ENCODE assay signal across 23 cellular contexts in the genomic region with DNA sequence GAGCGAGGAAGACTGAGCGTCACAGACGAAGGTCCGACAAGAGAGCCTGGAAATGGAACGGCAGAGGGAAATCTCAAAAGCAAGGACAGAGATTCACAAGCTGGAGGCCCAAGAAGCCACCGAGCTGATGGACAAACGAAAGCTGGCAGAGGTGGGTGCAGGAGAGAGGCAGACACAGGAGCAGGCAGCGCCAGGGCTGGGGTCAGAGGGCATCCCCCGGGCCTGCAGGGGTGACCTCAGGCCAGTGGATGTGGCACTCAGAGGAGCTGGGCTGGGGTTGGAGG. TPM values are rescaled to one million over a fixed set of nuclear protein-coding genes. Genes with fewer than 3 reads are reported as not detected.
"Had no signal": no experiment of that assay in that cellular context is flagged by ENCODE, and none has a peak within 500 bp of the region (broad histone marks: within the 10 kb centered on the region; RNA-seq: fewer than 3 reads in every experiment).

No MANE protein-coding gene starts in this region.

- H3K27ac Mint-ChIP-seq: activated CD4-positive, alpha-beta memory T cell treated with anti-CD3 and anti-CD28 coated beads, Interleukin-2, amount 10 ng/mL, durations not matched to agents 7 days and 5 days; activated naive CD8-positive, alpha-beta T cell; stimulated activated naive CD8-positive, alpha-beta T cell treated with anti-CD3 and anti-CD28 coated beads, Interleukin-15, Interleukin-2, amounts not matched to agents 100 ng/mL and 50 ng/mL, for 24 hours; T-helper 1 cell treated with Interleukin-12 subunit alpha and Interleukin-12 subunit beta and Interleukin-4 antibody, amounts not matched to agents 30 μg/mL and 1 μg/mL, for 36 hours had no signal

- H3K27ac ChIP-seq: adrenal gland, ascending aorta, brain microvascular endothelial cell, suprapubic skin, transverse colon, uterus had no signal

- H3K4me1 ChIP-seq: adrenal gland, ascending aorta, suprapubic skin, transverse colon, uterus had no signal

- H3K36me3 Mint-ChIP-seq: activated naive CD8-positive, alpha-beta T cell had no signal

- H3K27me3 ChIP-seq: adrenal gland, ascending aorta, brain microvascular endothelial cell, suprapubic skin, transverse colon, uterus had no signal

- H3K36me3 ChIP-seq: adrenal gland, brain microvascular endothelial cell, suprapubic skin, transverse colon, uterus had no signal

- H3K4me3 Mint-ChIP-seq: activated CD4-positive, alpha-beta memory T cell treated with anti-CD3 and anti-CD28 coated beads, Interleukin-2, amount 10 ng/mL, durations not matched to agents 7 days and 5 days; activated naive CD8-positive, alpha-beta T cell; stimulated activated naive CD8-positive, alpha-beta T cell treated with anti-CD3 and anti-CD28 coated beads, Interleukin-15, Interleukin-2, amounts not matched to agents 100 ng/mL and 50 ng/mL, for 24 hours; T-helper 1 cell treated with Interleukin-12 subunit alpha and Interleukin-12 subunit beta and Interleukin-4 antibody, amounts not matched to agents 30 μg/mL and 1 μg/mL, for 36 hours had no signal

- H3K9me3 Mint-ChIP-seq: stimulated activated naive CD8-positive, alpha-beta T cell treated with anti-CD3 and anti-CD28 coated beads, Interleukin-15, Interleukin-2, amounts not matched to agents 100 ng/mL and 50 ng/mL, for 24 hours; T-helper 1 cell treated with Interleukin-12 subunit alpha and Interleukin-12 subunit beta and Interleukin-4 antibody, amounts not matched to agents 30 μg/mL and 1 μg/mL, for 36 hours had no signal

- H3K9me3 ChIP-seq: adrenal gland, ascending aorta, suprapubic skin, transverse colon, uterus had no signal

- H3K27me3 Mint-ChIP-seq: activated CD4-positive, alpha-beta memory T cell treated with anti-CD3 and anti-CD28 coated beads, Interleukin-2, amount 10 ng/mL, durations not matched to agents 7 days and 5 days; activated naive CD8-positive, alpha-beta T cell; stimulated activated naive CD8-positive, alpha-beta T cell treated with anti-CD3 and anti-CD28 coated beads, Interleukin-15, Interleukin-2, amounts not matched to agents 100 ng/mL and 50 ng/mL, for 24 hours had no signal

- DNase-seq: activated CD4-positive, alpha-beta memory T cell treated with anti-CD3 and anti-CD28 coated beads, Interleukin-2, amount 10 ng/mL, durations not matched to agents 7 days and 5 days; activated CD4-positive, alpha-beta T cell treated with anti-CD3 and anti-CD28 coated beads for 48 hours; activated CD4-positive, CD25-positive, alpha-beta regulatory T cell; activated gamma-delta T cell treated with Interleukin-2 at 50 U/mL for 16 hours; activated T-cell treated with anti-CD3 and anti-CD28 coated beads for 4 hours; brain microvascular endothelial cell; central memory CD4-positive, alpha-beta T cell; dermis blood vessel endothelial cell; effector CD8-positive, alpha-beta T cell; foreskin fibroblast; stimulated activated CD4-positive, alpha-beta T cell treated with anti-CD3 and anti-CD28 coated beads, Interleukin-4, amount 100 ng/mL, for 24 hours; T1000; transverse colon; uterus had no signal

- H3K4me3 ChIP-seq: adrenal gland, ascending aorta, suprapubic skin, transverse colon, uterus had no signal

RNA-seq across cellular contexts. Expression of a gene that starts 58.8 kb away (rescaled TPM):
- total RNA-seq: activated CD4-positive, alpha-beta memory T cell treated with anti-CD3 and anti-CD28 coated beads, Interleukin-2, amount 10 ng/mL, durations not matched to agents 7 days and 5 days; ascending aorta; mononuclear cell; osteoblast; posterior vena cava; suprapubic skin had no signal
